ENCODE assay signal across 8 cellular contexts in the genomic region with DNA sequence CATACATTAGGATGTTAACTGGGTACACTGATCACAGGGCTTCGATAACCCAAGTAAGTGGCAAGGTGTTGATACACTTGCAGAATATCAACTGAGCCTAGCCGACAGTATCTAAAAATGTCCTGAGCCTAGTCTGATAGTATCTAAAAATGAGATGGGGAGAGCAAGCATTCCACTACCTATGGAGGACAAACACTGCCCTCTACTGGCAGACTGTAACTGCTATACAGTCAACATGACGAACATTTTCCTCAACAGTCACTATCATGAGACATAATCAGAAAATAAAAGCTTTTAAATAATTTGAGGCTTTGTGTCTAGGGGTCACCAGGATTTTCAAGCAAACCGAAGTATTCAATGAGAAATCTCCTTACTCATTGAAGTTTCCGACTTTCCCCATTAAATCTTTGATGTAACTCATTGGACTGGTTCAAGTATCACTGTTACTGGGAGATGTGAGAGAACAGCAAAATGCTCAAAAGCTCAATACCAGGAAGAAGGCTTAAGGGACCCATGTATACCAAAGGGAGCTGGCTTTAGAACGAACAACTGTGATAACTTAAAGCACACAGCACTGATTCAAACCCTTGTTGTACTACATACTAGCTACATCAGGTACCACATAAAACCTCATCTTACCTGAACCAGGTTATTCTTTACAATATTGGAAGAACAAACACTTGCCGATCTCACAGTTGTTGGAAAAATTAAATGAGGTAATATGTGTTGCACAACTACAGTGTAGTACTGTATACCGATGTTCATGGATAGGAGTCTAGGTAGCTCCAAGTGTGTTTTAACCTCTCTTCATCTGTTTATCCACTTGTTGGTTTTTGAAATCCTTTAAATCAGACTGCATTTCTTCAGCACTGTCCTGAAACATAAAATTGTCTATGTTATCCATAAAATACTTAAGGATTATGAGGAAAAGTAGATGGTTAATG. TPM values are rescaled to one million over a fixed set of nuclear protein-coding genes. Genes with fewer than 3 reads are reported as not detected.
DNase-seq lines count a peak whose midpoint lies in the region; ATAC-seq and TF ChIP-seq lines count a peak whose summit lies in the region.

No MANE protein-coding gene starts in this region.

- no peaks in the 10 kb centered on the region for H3K27me3 ChIP-seq in DOHH2 (ENCODE audit: control insufficient read depth, low read length)

- DNase-seq in NCI-H460 (ENCODE audit: extremely low read depth, low read depth) (peak; percentile 81), mesothelial cell of epicardium (ENCODE audit: low spot score in 2 of 2, unreplicated experiment in 2 of 2) (peak; percentile 36 to 60)
- DNase-seq in activated CD4-positive, alpha-beta T cell treated with anti-CD3 and anti-CD28 coated beads for 48 hours = peak; percentile 74
- DNase-seq in effector memory CD8-positive, alpha-beta T cell = peak; percentile 65 to 69 (median 65)
- DNase-seq in stimulated activated CD8-positive, alpha-beta memory T cell treated with anti-CD3 and anti-CD28 coated beads, Interleukin-7, amount 100 ng/mL, for 1 hour (ENCODE audit: low read depth in 2 of 2) = peak; percentile 24 to 29

- ATAC-seq in HG03159 (IDR thresholded peaks at IDR 0.05; ENCODE audit: unreplicated experiment) (peak; percentile 66), GM21390 (IDR thresholded peaks at IDR 0.05; ENCODE audit: unreplicated experiment) (no peak)
- ATAC-seq in effector memory CD8-positive, alpha-beta T cell (replicated peaks) = peak; percentile 97

- no peaks in the 10 kb centered on the region for H3K9me3 ChIP-seq in DOHH2 (ENCODE audit: control insufficient read depth, insufficient read depth, low read length)

- H3K79me2 ChIP-seq in DOHH2 (ENCODE audit: control insufficient read depth, low read length) = no peaks in the 10 kb centered on the region; the same call in 1 of the 2 replicates

- H4K20me1 ChIP-seq in DOHH2 (ENCODE audit: control insufficient read depth, insufficient read depth, low read depth, low read length) = peaks cover 12% of the 10 kb centered on the region; the same call in 1 of the 2 replicates

- H3K27me3 Mint-ChIP-seq in effector memory CD8-positive, alpha-beta T cell = no peaks in the 10 kb centered on the region
- no peaks in the 10 kb centered on the region for H3K27me3 Mint-ChIP-seq in mesothelial cell of epicardium (ENCODE audit: low read depth)

- TF ChIP-seq CTCF in DOHH2 (IDR thresholded peaks at IDR 0.05; ENCODE audit: low read depth, low read length, poor library complexity, severe bottlenecking) (peak; percentile 91), mesothelial cell of epicardium (IDR thresholded peaks at IDR 0.05; ENCODE audit: unreplicated experiment) (peak; percentile 84)

- H3K4me3 ChIP-seq in DOHH2 (ENCODE audit: low read length) = no peak overlapping the region

- H3F3A ChIP-seq in DOHH2 (ENCODE audit: control insufficient read depth, insufficient read depth) = peaks cover 46% of the 10 kb centered on the region

- H3K4me1 Mint-ChIP-seq in effector memory CD8-positive, alpha-beta T cell (ENCODE audit: low read depth in 2 of 2) = peaks cover 0 to 7% of the 10 kb centered on the region in 2 donors
- peaks cover 23% of the 10 kb centered on the region for H3K4me1 Mint-ChIP-seq in mesothelial cell of epicardium

- H3K4me3 Mint-ChIP-seq in effector memory CD8-positive, alpha-beta T cell = no peak overlapping the region
- no peak overlapping the region for H3K4me3 Mint-ChIP-seq in mesothelial cell of epicardium

- H3K36me3 ChIP-seq in DOHH2 (ENCODE audit: control insufficient read depth, low read length) = peaks cover 65% of the 10 kb centered on the region

- H3K9me3 Mint-ChIP-seq in effector memory CD8-positive, alpha-beta T cell = no peaks in the 10 kb centered on the region
- H3K9me3 Mint-ChIP-seq in mesothelial cell of epicardium = no peaks in the 10 kb centered on the region

- peaks cover 12% of the 10 kb centered on the region for H3K4me1 ChIP-seq in DOHH2 (ENCODE audit: control insufficient read depth, low read length)

- H3K9me2 ChIP-seq in DOHH2 (replicated peaks; ENCODE audit: control insufficient read depth, low read length) = no peaks in the 10 kb centered on the region

- H3K36me3 Mint-ChIP-seq in effector memory CD8-positive, alpha-beta T cell (ENCODE audit: insufficient read depth) = peaks cover 10% of the 10 kb centered on the region
- H3K36me3 Mint-ChIP-seq in mesothelial cell of epicardium = peaks cover 18% of the 10 kb centered on the region

- peak overlapping the region; percentile 35 to 73 for H3K27ac Mint-ChIP-seq in effector memory CD8-positive, alpha-beta T cell
- H3K27ac Mint-ChIP-seq in mesothelial cell of epicardium = peak overlapping the region; percentile 14

- no peak overlapping the region for H3K4me2 ChIP-seq in DOHH2 (ENCODE audit: low read length)

- H3K27ac ChIP-seq in DOHH2 (ENCODE audit: low read depth, low read length) = peak overlapping the region; percentile 33

RNA-seq across cellular contexts. Expression of gene SLC45A3, which starts 31.1 kb away (rescaled TPM):
- total RNA-seq in NCI-H460 (2014; rRNA removed; shearing (Covaris generic)) = 2.0 and 2.1 TPM in 2 replicates
- 1.7 and 3.3 TPM in 2 replicates for polyA plus RNA-seq in NCI-H460 (2014; cell fraction: nucleus; rRNA removed)
- total RNA-seq in mesothelial cell of epicardium = 7.0 to 7.5 TPM (median 7.1 TPM) in 3 replicates

RNA-seq across cellular contexts. Expression of gene NUCKS1, which starts 38.6 kb away (rescaled TPM):
- total RNA-seq in NCI-H460 (2014; rRNA removed; shearing (Covaris generic)) = 269 and 297 TPM in 2 replicates
- polyA plus RNA-seq in NCI-H460 (2014; cell fraction: nucleus; rRNA removed) = 97.1 and 152 TPM in 2 replicates
- 280 to 304 TPM (median 289 TPM) in 3 replicates for total RNA-seq in mesothelial cell of epicardium

Comparison
In these comparisons a context has a peak if more than half of its experiments do, and no peak if none do; other contexts are left out.
1. DNase-seq: peak in every context shown above with its lines; median percentile 81 in NCI-H460; 74 in activated CD4-positive, alpha-beta T cell treated with anti-CD3 and anti-CD28 coated beads for 48 hours; 65 in effector memory CD8-positive, alpha-beta T cell; 48 in mesothelial cell of epicardium; 26 in stimulated activated CD8-positive, alpha-beta memory T cell treated with anti-CD3 and anti-CD28 coated beads, Interleukin-7, amount 100 ng/mL, for 1 hour.